8 cellular contexts compared by ENCODE assay signal in genomic region chr19:12774588-12775555, GRCh38. TPM values are rescaled to one million over a fixed set of nuclear protein-coding genes. Genes with fewer than 3 reads are reported as not detected.
DNase-seq lines count a peak whose midpoint lies in the region; ATAC-seq and TF ChIP-seq lines count a peak whose summit lies in the region.

A gene with protein sequence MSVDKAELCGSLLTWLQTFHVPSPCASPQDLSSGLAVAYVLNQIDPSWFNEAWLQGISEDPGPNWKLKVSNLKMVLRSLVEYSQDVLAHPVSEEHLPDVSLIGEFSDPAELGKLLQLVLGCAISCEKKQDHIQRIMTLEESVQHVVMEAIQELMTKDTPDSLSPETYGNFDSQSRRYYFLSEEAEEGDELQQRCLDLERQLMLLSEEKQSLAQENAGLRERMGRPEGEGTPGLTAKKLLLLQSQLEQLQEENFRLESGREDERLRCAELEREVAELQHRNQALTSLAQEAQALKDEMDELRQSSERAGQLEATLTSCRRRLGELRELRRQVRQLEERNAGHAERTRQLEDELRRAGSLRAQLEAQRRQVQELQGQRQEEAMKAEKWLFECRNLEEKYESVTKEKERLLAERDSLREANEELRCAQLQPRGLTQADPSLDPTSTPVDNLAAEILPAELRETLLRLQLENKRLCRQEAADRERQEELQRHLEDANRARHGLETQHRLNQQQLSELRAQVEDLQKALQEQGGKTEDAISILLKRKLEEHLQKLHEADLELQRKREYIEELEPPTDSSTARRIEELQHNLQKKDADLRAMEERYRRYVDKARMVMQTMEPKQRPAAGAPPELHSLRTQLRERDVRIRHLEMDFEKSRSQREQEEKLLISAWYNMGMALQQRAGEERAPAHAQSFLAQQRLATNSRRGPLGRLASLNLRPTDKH (minus strand): TSS chr19:12775552. CDS start chr19:12775449, 103 bp downstream.

- peak within 1 kb of the TSS; percentile 49 to 89 (median 74) for H3K4me3 ChIP-seq in heart left ventricle

- 18 to 43% (median 21%) methylated on average over 21 to 58 of the region's 58 CpGs for WGBS in heart left ventricle, 4 donors

- H3K27ac ChIP-seq in heart left ventricle: peak within 1 kb of the TSS; percentile 82 to 98 (median 92)

- H3K4me3 Mint-ChIP-seq in activated CD4-positive, alpha-beta T cell treated with anti-CD3 and anti-CD28 coated beads for 36 hours: peak within 1 kb of the TSS; percentile 73

- no peak for TF ChIP-seq CTCF in heart left ventricle (IDR thresholded peaks at IDR 0.05)

- ATAC-seq in activated CD4-positive, alpha-beta T cell treated with anti-CD3 and anti-CD28 coated beads for 36 hours: no peak
- peak in 1 of 4 donors; percentile 0 for ATAC-seq in heart left ventricle

- H3K27me3 Mint-ChIP-seq in activated CD4-positive, alpha-beta T cell treated with anti-CD3 and anti-CD28 coated beads for 36 hours: no peaks in the 10 kb centered on the region

- peak; percentile 49 for DNase-seq in activated CD4-positive, alpha-beta T cell treated with anti-CD3 and anti-CD28 coated beads for 36 hours
- no peak for DNase-seq in activated CD4-positive, alpha-beta T cell treated with anti-CD3 and anti-CD28 coated beads, Interleukin-2, amount 50 U/mL, for 48 hours
- peak; percentile 94 for DNase-seq in NCI-H146 treated with DMSO at 0.1 percent for 48 hours (lab: John Stamatoyannopoulos, UW; ENCODE audit: unreplicated experiment)
- DNase-seq in activated naive CD4-positive, alpha-beta T cell treated with anti-CD3 and anti-CD28 coated beads, Interleukin-2, amount 50 U/mL, for 16 hours: peak; percentile 40
- DNase-seq in heart left ventricle: peak in 3 of 5 donors; percentile 57 to 79 (median 66)
- DNase-seq in posterior vena cava (ENCODE audit: low spot score): no peak
- no peak for DNase-seq in SKM-1 treated with dmso at 0.1 percent for 144 hours (lab: John Stamatoyannopoulos, UW; ENCODE audit: unreplicated experiment)
- no peak for DNase-seq in HCEC 1CT

- H3K36me3 Mint-ChIP-seq in activated CD4-positive, alpha-beta T cell treated with anti-CD3 and anti-CD28 coated beads for 36 hours (ENCODE audit: low read depth): no peaks in the 10 kb centered on the region

- no peaks in the 10 kb centered on the region for H3K27me3 ChIP-seq in heart left ventricle

- H3K4me1 Mint-ChIP-seq in activated CD4-positive, alpha-beta T cell treated with anti-CD3 and anti-CD28 coated beads for 36 hours: peaks cover 33% of the 10 kb centered on the region

- peak within 1 kb of the TSS; percentile 51 for H3K27ac Mint-ChIP-seq in activated CD4-positive, alpha-beta T cell treated with anti-CD3 and anti-CD28 coated beads for 36 hours

- no peaks in the 10 kb centered on the region for H3K9me3 Mint-ChIP-seq in activated CD4-positive, alpha-beta T cell treated with anti-CD3 and anti-CD28 coated beads for 36 hours (ENCODE audit: low read depth)

- no peaks in the 10 kb centered on the region for H3K9me3 ChIP-seq in heart left ventricle

- intact Hi-C loops in activated CD4-positive, alpha-beta T cell treated with anti-CD3 and anti-CD28 coated beads for 36 hours (cut with DNase I, micrococcal nuclease): loop anchor here in 1 of 2 experiments (1.0 to 2.0 kb wide), 8 partner anchors 31 to 163 kb away; partner anchors contain the start of genes CALR, GCDH, GET3 and MAST1
- intact Hi-C loops in heart left ventricle (cut with DNase I): loop anchor here in 2 of 10 donors (1.0 to 2.0 kb wide), 2 partner anchors 38 to 40 kb away; partner anchors contain the start of genes GET3 (in 1 of the 2) and TRIR (in 1 of the 2)
- intact Hi-C loops in posterior vena cava (cut with DNase I): no loop called here

- peak; percentile 49 to 59 for TF ChIP-seq POLR2A in heart left ventricle (IDR thresholded peaks at IDR 0.05)

- peaks cover 0 to 79% (median 38%) of the 10 kb centered on the region in 12 donors for H3K4me1 ChIP-seq in heart left ventricle

- CTCF ChIA-PET in activated CD4-positive, alpha-beta T cell treated with anti-CD3 and anti-CD28 coated beads for 36 hours (lab: Charles Lee): interaction anchor here (0.6 to 12.0 kb wide), 6 partner anchors 9 to 1659 kb away, joined by 3 to 285 read pairs (median 4); partner anchors contain the start of genes JUNB and THSD8

- POLR2A ChIA-PET in activated CD4-positive, alpha-beta T cell treated with anti-CD3 and anti-CD28 coated beads for 36 hours (lab: Charles Lee): no interaction called here

- H3K36me3 ChIP-seq in heart left ventricle: peaks cover 0 to 14% (median 5%) of the 10 kb centered on the region in 9 donors

RNA-seq across cellular contexts. Expression of the gene that starts here (rescaled TPM):
- total RNA-seq in activated CD4-positive, alpha-beta T cell treated with anti-CD3 and anti-CD28 coated beads for 36 hours: 10 to 100 TPM; 20.4 to 20.9 TPM
- total RNA-seq in heart left ventricle (10 to 100 TPM; 45.5 to 90.1 (median 62.6) TPM), posterior vena cava (10 to 100 TPM; 20.2 to 21.7 TPM)
- polyA plus RNA-seq in heart left ventricle: 10 to 100 TPM; 29.9 to 83.5 TPM

Comparison
In these comparisons a context has a peak if more than half of its experiments do, and no peak if none do; other contexts are left out.
1. DNase-seq: peak in activated CD4-positive, alpha-beta T cell treated with anti-CD3 and anti-CD28 coated beads for 36 hours (single experiment), NCI-H146 treated with DMSO at 0.1 percent for 48 hours (single experiment), activated naive CD4-positive, alpha-beta T cell treated with anti-CD3 and anti-CD28 coated beads, Interleukin-2, amount 50 U/mL, for 16 hours (single experiment) and heart left ventricle (3 of 5); none in activated CD4-positive, alpha-beta T cell treated with anti-CD3 and anti-CD28 coated beads, Interleukin-2, amount 50 U/mL, for 48 hours (0 of 2), posterior vena cava (single experiment), SKM-1 treated with dmso at 0.1 percent for 144 hours (single experiment) and HCEC 1CT (single experiment).